Comparison of ENCODE assay signal across 24 cellular contexts in genomic region chr3:164113406-164114332, GRCh38.
A peak's percentile ranks its signal among the peaks of the same experiment; 100 is the strongest.
DNase-seq lines count a peak whose midpoint lies in the region; ATAC-seq and TF ChIP-seq lines count a peak whose summit lies in the region.
"Had no signal": no experiment of that assay in that cellular context is flagged by ENCODE, and none has a peak within 500 bp of the region (broad histone marks: within the 10 kb centered on the region; RNA-seq: fewer than 3 reads in every experiment).

No MANE protein-coding gene starts in this region.

- H4K8ac ChIP-seq in mesendoderm (ENCODE audit: low read depth, low read length), result no peak overlapping the region

- no peak overlapping the region for H4K5ac ChIP-seq in mesendoderm (ENCODE audit: low read length)

- H3K4me3 ChIP-seq in MM.1S (ENCODE audit: low read length), result peak overlapping the region; percentile 5; the same call in 1 of the 2 replicates
- no peak overlapping the region for H3K4me3 ChIP-seq in SJCRH30
- H3K4me3 ChIP-seq in mesendoderm (ENCODE audit: low read length), result no peak overlapping the region
- H3K4me3 ChIP-seq: GM12878 had no signal

- H3K18ac ChIP-seq in mesendoderm (ENCODE audit: low read length), result no peak overlapping the region

- H3K27ac ChIP-seq in MM.1S (ENCODE audit: low read length), result peak overlapping the region; percentile 7; the same call in 1 of the 2 replicates
- no peak overlapping the region for H3K27ac ChIP-seq in SJCRH30
- H3K27ac ChIP-seq in mesendoderm (ENCODE audit: low read depth, low read length), result no peak overlapping the region
- H3K27ac ChIP-seq: HL-60, RWPE1 had no signal

- no peak overlapping the region for H3K56ac ChIP-seq in mesendoderm (ENCODE audit: low read length)

- H3K9me3 ChIP-seq in MM.1S (replicated peaks; ENCODE audit: insufficient read depth, low read length) (no peaks in the 10 kb centered on the region), SJCRH30 (replicated peaks) (no peaks in the 10 kb centered on the region)
- H3K9me3 ChIP-seq: Caco-2 had no signal

- H3K4ac ChIP-seq in mesendoderm (ENCODE audit: low read depth, low read length), result no peak overlapping the region

- H3K27me3 ChIP-seq in MM.1S (replicated peaks; ENCODE audit: insufficient read depth, low read length) (no peaks in the 10 kb centered on the region), SJCRH30 (no peaks in the 10 kb centered on the region), mesendoderm (ENCODE audit: insufficient read depth, low read length, poor library complexity) (no peaks in the 10 kb centered on the region)

- H2BK15ac ChIP-seq in mesendoderm (replicated peaks; ENCODE audit: low read depth), result no peak overlapping the region

- H2BK120ac ChIP-seq in mesendoderm (ENCODE audit: low read depth, low read length), result no peak overlapping the region

- DNase-seq in MM.1S (peak; percentile 77), NCI-H2171 treated with DMSO at 0.1 percent for 48 hours (lab: John Stamatoyannopoulos, UW) (peak; percentile 60), SJCRH30 (peak; percentile 7 to 12), mesendoderm (peak; percentile 19), activated T-cell treated with anti-CD3 and anti-CD28 coated beads for 4 hours (no peak), erythroblast (lab: John Stamatoyannopoulos, UW) (no peak), T-helper 1 cell (no peak)
- DNase-seq: C1 segment of cervical spinal cord; Caco-2; CD8-positive, alpha-beta T cell; EL; GDM1; HCEC 1CT; NCI-H1092 treated with DMSO at 0.1 percent for 48 hours; NCI-H1436; NCI-H1930; NCI-H345; NCI-H524; SIG-M5 had no signal

- no peak overlapping the region for H3K23ac ChIP-seq in mesendoderm (ENCODE audit: low read length)

- no peaks in the 10 kb centered on the region for H4K20me1 ChIP-seq in MM.1S (ENCODE audit: insufficient read depth, low read length)

- no CpG with 5 or more reads among the region's 8 CpGs for WGBS in mesendoderm (ENCODE audit: extremely low coverage, insufficient coverage, low lambda C conversion rate)

- ATAC-seq in HG03457 (IDR thresholded peaks at IDR 0.05; ENCODE audit: unreplicated experiment), result no peak
- ATAC-seq: CD8-positive, alpha-beta T cell; GM12878; SK-N-SH treated with all-trans-retinoic acid at 6 μM for 48 hours had no signal

- H3K79me2 ChIP-seq in MM.1S (ENCODE audit: low read length), result no peaks in the 10 kb centered on the region
- no peaks in the 10 kb centered on the region for H3K79me2 ChIP-seq in mesendoderm (ENCODE audit: control insufficient read depth, insufficient read depth, low read length)

- H2AK5ac ChIP-seq in mesendoderm (ENCODE audit: low read length), result no peak overlapping the region

- no peaks in the 10 kb centered on the region for H3F3A ChIP-seq in MM.1S (ENCODE audit: insufficient read depth, low read length)

- TF ChIP-seq POLR2A in erythroblast (IDR thresholded peaks at IDR 0.05; ENCODE audit: low read length), result no peak

- H3K4me2 ChIP-seq in MM.1S (ENCODE audit: low read depth, low read length), result peak overlapping the region; percentile 13; the same call in 1 of the 2 replicates
- no peak overlapping the region for H3K4me2 ChIP-seq in mesendoderm (ENCODE audit: low read length)

- H3K9me2 ChIP-seq in MM.1S (replicated peaks; ENCODE audit: insufficient read depth, low read length), result no peaks in the 10 kb centered on the region

- H2BK5ac ChIP-seq in mesendoderm (ENCODE audit: low read length), result no peak overlapping the region

- H2AFZ ChIP-seq in MM.1S (ENCODE audit: low read length), result peak overlapping the region; percentile 47

- TF ChIP-seq CTCF in MM.1S (IDR thresholded peaks at IDR 0.05; ENCODE audit: low read length), result no peak

- no peaks in the 10 kb centered on the region for H3K36me3 ChIP-seq in MM.1S (replicated peaks; ENCODE audit: insufficient read depth, low read length)
- H3K36me3 ChIP-seq in SJCRH30, result no peaks in the 10 kb centered on the region
- no peaks in the 10 kb centered on the region for H3K36me3 ChIP-seq in mesendoderm (ENCODE audit: control insufficient read depth, insufficient read depth, low read length)

- no peaks in the 10 kb centered on the region; the same call in 1 of the 2 replicates for H3K4me1 ChIP-seq in MM.1S (ENCODE audit: low read length)
- H3K4me1 ChIP-seq in SJCRH30, result no peaks in the 10 kb centered on the region
- H3K4me1 ChIP-seq in mesendoderm (ENCODE audit: control insufficient read depth, low read depth, low read length), result no peaks in the 10 kb centered on the region
- H3K4me1 ChIP-seq: Caco-2 had no signal

- no peaks in the 10 kb centered on the region for H3K79me1 ChIP-seq in mesendoderm (ENCODE audit: low read length)

- H3K9ac ChIP-seq in MM.1S (ENCODE audit: low read length) (no peak overlapping the region), mesendoderm (ENCODE audit: low read length) (no peak overlapping the region)

Comparison
In these comparisons a context has a peak if more than half of its experiments do, and no peak if none do; other contexts are left out.
1. DNase-seq: peak in MM.1S (single experiment), NCI-H2171 treated with DMSO at 0.1 percent for 48 hours (single experiment), SJCRH30 (2 of 2) and mesendoderm (single experiment); none in activated T-cell treated with anti-CD3 and anti-CD28 coated beads for 4 hours (single experiment), erythroblast (0 of 2) and T-helper 1 cell (0 of 5).